Comparison of ENCODE assay signal across 17 cellular contexts in the genomic region with DNA sequence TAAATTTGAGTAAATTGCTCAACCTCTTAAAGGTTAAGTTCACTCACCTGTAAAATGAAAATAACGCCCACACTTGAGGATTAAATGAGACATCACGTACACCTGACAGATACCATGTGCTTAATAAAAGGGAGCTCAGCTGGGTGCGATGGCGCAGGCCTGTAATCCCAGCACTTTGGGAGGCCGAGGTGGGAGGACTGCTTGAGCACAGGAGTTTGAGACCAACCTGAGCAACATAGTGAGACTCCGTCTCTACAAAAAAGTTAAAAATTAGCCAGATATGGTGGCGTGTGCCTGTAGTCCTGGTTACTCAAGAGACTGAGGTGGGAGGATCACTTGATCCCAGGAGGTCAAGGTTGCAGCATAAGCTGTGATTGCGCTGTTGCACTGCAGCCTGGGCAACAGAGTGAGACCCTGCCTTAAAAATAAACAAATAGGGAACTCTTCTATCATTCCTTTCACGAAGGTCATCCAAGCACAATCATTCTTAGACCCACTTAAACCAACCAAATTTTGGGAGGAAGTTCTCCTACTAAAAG.
"Had no signal": no experiment of that assay in that cellular context is flagged by ENCODE, and none has a peak within 500 bp of the region (broad histone marks: within the 10 kb centered on the region; RNA-seq: fewer than 3 reads in every experiment).

No MANE protein-coding gene starts in this region.

- H3K27ac Mint-ChIP-seq: activated naive CD4-positive, alpha-beta T cell treated with anti-CD3 and anti-CD28 coated beads, Interleukin-2, amount 50 U/mL, for 24 hours; activated T-cell treated with anti-CD3 and anti-CD28 coated beads, Interleukin-2, amount 50 U/mL, for 72 hours; immature natural killer cell; naive thymus-derived CD4-positive, alpha-beta T cell; neural progenitor cell; stimulated activated naive CD8-positive, alpha-beta T cell treated with anti-CD3 and anti-CD28 coated beads, Interleukin-15, amount 100 ng/mL, for 72 hours; type B pancreatic cell had no signal

- H3K9me3 ChIP-seq: ascending aorta, heart right ventricle, psoas muscle had no signal

- H3K27ac ChIP-seq: ascending aorta, coronary artery, heart right ventricle, neural progenitor cell, psoas muscle, WERI-Rb-1 had no signal

- H3K36me3 Mint-ChIP-seq: activated naive CD4-positive, alpha-beta T cell treated with anti-CD3 and anti-CD28 coated beads, Interleukin-2, amount 50 U/mL, for 24 hours; immature natural killer cell; naive thymus-derived CD4-positive, alpha-beta T cell; neural progenitor cell; type B pancreatic cell had no signal

- H3K27me3 ChIP-seq: ascending aorta, neural progenitor cell had no signal

- H3K4me1 Mint-ChIP-seq: activated naive CD4-positive, alpha-beta T cell treated with anti-CD3 and anti-CD28 coated beads, Interleukin-2, amount 50 U/mL, for 24 hours; immature natural killer cell; naive thymus-derived CD4-positive, alpha-beta T cell; neural progenitor cell; stimulated activated naive CD8-positive, alpha-beta T cell treated with anti-CD3 and anti-CD28 coated beads, Interleukin-15, amount 100 ng/mL, for 72 hours had no signal

- H3K4me1 ChIP-seq: ascending aorta, neural progenitor cell, psoas muscle had no signal

- H3K4me3 ChIP-seq: ascending aorta, coronary artery, heart right ventricle, neural progenitor cell, psoas muscle, skin epidermis had no signal

- ATAC-seq: activated T-cell treated with anti-CD3 and anti-CD28 coated beads, Interleukin-2, amount 50 U/mL, for 72 hours; heart right ventricle; naive thymus-derived CD4-positive, alpha-beta T cell; psoas muscle; right cardiac atrium; stimulated activated naive CD8-positive, alpha-beta T cell treated with anti-CD3 and anti-CD28 coated beads, Interleukin-15, amount 100 ng/mL, for 72 hours had no signal

- H3K4me3 Mint-ChIP-seq: activated naive CD4-positive, alpha-beta T cell treated with anti-CD3 and anti-CD28 coated beads, Interleukin-2, amount 50 U/mL, for 24 hours; activated T-cell treated with anti-CD3 and anti-CD28 coated beads, Interleukin-2, amount 50 U/mL, for 72 hours; immature natural killer cell; naive thymus-derived CD4-positive, alpha-beta T cell; neural progenitor cell; stimulated activated naive CD8-positive, alpha-beta T cell treated with anti-CD3 and anti-CD28 coated beads, Interleukin-15, amount 100 ng/mL, for 72 hours; type B pancreatic cell had no signal

- H3K36me3 ChIP-seq: ascending aorta, heart right ventricle, neural progenitor cell, WERI-Rb-1 had no signal

- H3K9me3 Mint-ChIP-seq: activated naive CD4-positive, alpha-beta T cell treated with anti-CD3 and anti-CD28 coated beads, Interleukin-2, amount 50 U/mL, for 24 hours; stimulated activated naive CD8-positive, alpha-beta T cell treated with anti-CD3 and anti-CD28 coated beads, Interleukin-15, amount 100 ng/mL, for 72 hours; type B pancreatic cell had no signal

- DNase-seq: activated CD4-positive, alpha-beta T cell treated with anti-CD3 and anti-CD28 coated beads, Interleukin-2, amount 50 U/mL, for 4 hours; activated effector memory CD4-positive, alpha-beta T cell treated with anti-CD3 and anti-CD28 coated beads, Interleukin-2, amount 50 U/mL, for 16 hours; activated T-cell treated with anti-CD3 and anti-CD28 coated beads, Interleukin-2, amount 50 U/mL, for 72 hours; heart right ventricle; immature natural killer cell; mesendoderm; naive thymus-derived CD4-positive, alpha-beta T cell; psoas muscle; right cardiac atrium; stimulated activated naive CD8-positive, alpha-beta T cell treated with anti-CD3 and anti-CD28 coated beads, Interleukin-15, amount 100 ng/mL, for 72 hours; WERI-Rb-1 had no signal

- H3K9ac ChIP-seq: neural progenitor cell had no signal
